8 cellular contexts compared by ENCODE assay signal in the genomic region with DNA sequence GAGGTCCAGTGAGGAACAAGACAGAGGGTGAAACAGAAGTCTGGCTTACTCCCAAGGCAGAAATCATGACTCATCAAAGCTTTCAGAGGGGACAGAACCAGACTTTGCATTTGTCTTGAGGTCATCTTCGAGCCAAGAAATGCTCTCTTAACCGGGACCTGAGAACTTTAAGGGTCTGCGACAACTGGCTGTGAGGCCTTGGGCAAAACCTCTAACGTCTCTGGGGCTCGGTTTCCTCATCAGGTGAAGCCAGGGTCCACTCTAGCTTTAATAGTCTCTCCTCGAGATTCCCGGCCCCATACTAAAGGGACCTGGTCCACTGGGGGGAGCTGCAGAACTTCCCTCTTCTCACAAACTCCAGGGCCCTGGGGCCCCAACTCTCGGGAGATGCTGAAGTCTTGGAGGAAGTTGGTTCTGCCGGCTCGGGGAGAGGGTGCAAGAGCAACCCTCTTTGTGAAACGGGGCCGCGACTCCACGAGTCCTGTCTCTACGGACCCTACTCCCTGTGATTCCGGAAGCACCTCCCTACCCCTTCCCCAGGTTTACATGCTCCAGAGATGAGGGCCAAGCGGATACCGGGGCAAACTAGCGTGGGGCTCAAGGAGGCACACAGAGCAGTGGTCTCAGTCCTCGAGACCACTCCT. TPM values are rescaled to one million over a fixed set of nuclear protein-coding genes. Genes with fewer than 3 reads are reported as not detected.
DNase-seq lines count a peak whose midpoint lies in the region; ATAC-seq, FAIRE-seq and TF ChIP-seq lines count a peak whose summit lies in the region.

No MANE protein-coding gene starts in this region.

- H3K27ac Mint-ChIP-seq in T-helper 2 cell treated with Interferon-gamma antibody and Interleukin-4, amounts not matched to agents 5 μg/mL and 100 μg/mL, for 36 hours = peak overlapping the region; percentile 89
- peak overlapping the region; percentile 99 for H3K27ac Mint-ChIP-seq in chondrocyte (ENCODE audit: unreplicated experiment)

- H3K9me3 Mint-ChIP-seq in T-helper 2 cell treated with Interferon-gamma antibody and Interleukin-4, amounts not matched to agents 5 μg/mL and 100 μg/mL, for 36 hours = no peaks in the 10 kb centered on the region
- H3K9me3 Mint-ChIP-seq in chondrocyte (ENCODE audit: low read depth) = no peaks in the 10 kb centered on the region

- peak overlapping the region; percentile 93 for H3K4me3 Mint-ChIP-seq in T-helper 2 cell treated with Interferon-gamma antibody and Interleukin-4, amounts not matched to agents 5 μg/mL and 100 μg/mL, for 36 hours
- peak overlapping the region; percentile 90 for H3K4me3 Mint-ChIP-seq in chondrocyte (ENCODE audit: unreplicated experiment)

- TF ChIP-seq EP300 in Ishikawa (IDR thresholded peaks at IDR 0.05; ENCODE audit: borderline replicate concordance) = no peak

- peaks cover 21% of the 10 kb centered on the region for H3K4me1 Mint-ChIP-seq in T-helper 2 cell treated with Interferon-gamma antibody and Interleukin-4, amounts not matched to agents 5 μg/mL and 100 μg/mL, for 36 hours (ENCODE audit: low read depth)
- peaks cover 69% of the 10 kb centered on the region for H3K4me1 Mint-ChIP-seq in chondrocyte (ENCODE audit: low read depth)

- peak overlapping the region; percentile 44 to 83 (median 80) for H3K4me3 ChIP-seq in keratinocyte (ENCODE audit: control insufficient read depth in 2 of 3, extremely low read depth in 1 of 3, insufficient read depth in 2 of 3, low read depth in 1 of 3, low read length in 3 of 3)
- H3K4me3 ChIP-seq in small intestine (ENCODE audit: low read depth in 1 of 2, low read length in 2 of 2) = peak overlapping the region; percentile 55 to 75

- H3K27me3 Mint-ChIP-seq in T-helper 2 cell treated with Interferon-gamma antibody and Interleukin-4, amounts not matched to agents 5 μg/mL and 100 μg/mL, for 36 hours (ENCODE audit: low read depth) = peaks cover 50% of the 10 kb centered on the region
- no peaks in the 10 kb centered on the region for H3K27me3 Mint-ChIP-seq in chondrocyte (ENCODE audit: low read depth)

- peak; percentile 79 for TF ChIP-seq CTCF in chondrocyte (IDR thresholded peaks at IDR 0.05)
- peak; percentile 35 to 54 (median 39) for TF ChIP-seq CTCF in keratinocyte (optimal IDR thresholded peaks at IDR 0.05 in 1 of 3, IDR thresholded peaks at IDR 0.05 in 1 of 3, conservative IDR thresholded peaks at IDR 0.05 in 1 of 3; ENCODE audit: extremely low read depth in 1 of 3, insufficient read depth in 2 of 3, low read length in 3 of 3)

- peak overlapping the region; percentile 95 for H2AFZ ChIP-seq in keratinocyte (ENCODE audit: control insufficient read depth, low read length)

- H3K9ac ChIP-seq in keratinocyte (ENCODE audit: control insufficient read depth, extremely low read depth, insufficient read depth, low read length) = peak overlapping the region; percentile 78

- peak overlapping the region; percentile 70 for H3K27ac ChIP-seq in keratinocyte (ENCODE audit: control insufficient read depth, insufficient read depth, low read length)
- peak overlapping the region; percentile 25 to 96 for H3K27ac ChIP-seq in small intestine (ENCODE audit: low read depth in 1 of 2, low read length in 1 of 2)

- FAIRE-seq in keratinocyte (lab: Jason Lieb, UNC) = peak; percentile 58
- FAIRE-seq in small intestine (lab: Jason Lieb, UNC) = no peak

- H3K36me3 ChIP-seq in keratinocyte (ENCODE audit: control insufficient read depth in 2 of 2, extremely low read depth in 1 of 2, insufficient read depth in 2 of 2, low read length in 2 of 2) = no peaks in the 10 kb centered on the region
- no peaks in the 10 kb centered on the region for H3K36me3 ChIP-seq in small intestine (ENCODE audit: control insufficient read depth in 2 of 2, insufficient read depth in 2 of 2, low read length in 2 of 2)

- dilution Hi-C loops in keratinocyte (cut with MboI; ENCODE audit: extremely low pct_ligation_motif_present, low sequenced_read_pairs) = no loop called here

- no peaks in the 10 kb centered on the region for H3K27me3 ChIP-seq in keratinocyte (ENCODE audit: control insufficient read depth, extremely low read depth, insufficient read depth, low read length)
- H3K27me3 ChIP-seq in small intestine (ENCODE audit: control insufficient read depth in 2 of 2, insufficient read depth in 2 of 2, low read length in 2 of 2) = peaks cover 2 to 5% of the 10 kb centered on the region in 2 donors

- H3K9me3 ChIP-seq in keratinocyte (ENCODE audit: control insufficient read depth, low read depth, low read length) (no peaks in the 10 kb centered on the region), small intestine (ENCODE audit: control insufficient read depth, low read depth) (no peaks in the 10 kb centered on the region)

- peak; percentile 39 for TF ChIP-seq RAD21 in Ishikawa (IDR thresholded peaks at IDR 0.05; ENCODE audit: low read depth)

- no peaks in the 10 kb centered on the region for H3K79me2 ChIP-seq in keratinocyte (ENCODE audit: control insufficient read depth, insufficient read depth, low read length)

- DNase-seq in DMS114 treated with DMSO at 0.1 percent for 48 hours (lab: John Stamatoyannopoulos, UW; ENCODE audit: unreplicated experiment) (peak; percentile 57), chondrocyte (ENCODE audit: low spot score) (no peak), keratinocyte (ENCODE audit: low read depth, low spot score) (no peak), small intestine (peak; percentile 71)
- DNase-seq in T-helper 2 cell treated with Interferon-gamma antibody and Interleukin-4, amounts not matched to agents 5 μg/mL and 100 μg/mL, for 36 hours (ENCODE audit: low spot score) = peak; percentile 30

- H3K4me1 ChIP-seq in keratinocyte (ENCODE audit: control insufficient read depth, extremely low read depth, insufficient read depth, low read length) = peaks cover 44% of the 10 kb centered on the region
- H3K4me1 ChIP-seq in small intestine (ENCODE audit: control insufficient read depth in 2 of 2, insufficient read depth in 1 of 2, low read depth in 1 of 2, low read length in 1 of 2) = no peaks in the 10 kb centered on the region

- H3K4me2 ChIP-seq in keratinocyte (ENCODE audit: control insufficient read depth, extremely low read depth, insufficient read depth, low read depth, low read length) = peak overlapping the region; percentile 97

- no peaks in the 10 kb centered on the region for H3K36me3 Mint-ChIP-seq in T-helper 2 cell treated with Interferon-gamma antibody and Interleukin-4, amounts not matched to agents 5 μg/mL and 100 μg/mL, for 36 hours (ENCODE audit: low read depth)
- H3K36me3 Mint-ChIP-seq in chondrocyte (ENCODE audit: low read depth) = no peaks in the 10 kb centered on the region

- H4K20me1 ChIP-seq in keratinocyte (ENCODE audit: control insufficient read depth, extremely low read depth, insufficient read depth, low read length) = no peaks in the 10 kb centered on the region

- WGBS in small intestine, 3 donors = 4 to 7% (median 6%) methylated on average over 20 of the region's 20 CpGs

- H3K9me1 ChIP-seq in keratinocyte (ENCODE audit: control insufficient read depth, extremely low read depth, insufficient read depth, low read length) = no peaks in the 10 kb centered on the region

- ATAC-seq in GM21360 (IDR thresholded peaks at IDR 0.05; ENCODE audit: unreplicated experiment) = peak; percentile 23
- no peak for ATAC-seq in GM18870 (IDR thresholded peaks at IDR 0.05; ENCODE audit: unreplicated experiment)

TF ChIP-seq in Ishikawa, 13 proteins besides CTCF, POLR2A, EP300 and RAD21:
- 0 out of 2 replicates have a peak, but pooled peaks have one; percentile 34 for TF ChIP-seq NFIC (IDR thresholded peaks at IDR 0.05)
- peak; percentile 25; the same call in 1 of the 2 replicates for TF ChIP-seq FOXM1 (IDR thresholded peaks at IDR 0.05; ENCODE audit: borderline replicate concordance, low read depth)
- no peak for TF ChIP-seq CREB1 (IDR thresholded peaks at IDR 0.05; ENCODE audit: low read depth)
- TF ChIP-seq TAF1 (IDR thresholded peaks at IDR 0.05; ENCODE audit: low read depth) = no peak

RNA-seq across cellular contexts. Expression of gene GLIS3, which starts 2.6 kb away (rescaled TPM):
- 21.2 to 28.4 TPM (median 27.9 TPM) in 3 replicates for total RNA-seq in chondrocyte
- polyA plus RNA-seq in keratinocyte (0.08 to 0.45 TPM (median 0.33 TPM) in 3 replicates), small intestine (1 to 10 TPM in 1 of 3 donors, under 1 TPM in 2; 0.27 to 1.7 (median 0.67) TPM)
- not detected for polyA plus RNA-seq in keratinocyte (2011; ENCODE audit: low read depth)
- polyA plus RNA-seq in keratinocyte (2011; cell fraction: cytosol; rRNA removed) = 0.21 and 0.44 TPM in 2 replicates
- polyA plus RNA-seq in keratinocyte (2011; cell fraction: nucleus; rRNA removed) = 0.55 and 1.2 TPM in 2 replicates
- polyA plus RNA-seq in keratinocyte (2012; ENCODE audit: low replicate concordance) = 0.06 and 0.58 TPM in 2 replicates
- 6.4 to 7.5 TPM (median 6.8 TPM) in 3 replicates for polyA minus RNA-seq in keratinocyte
- not detected for polyA minus RNA-seq in keratinocyte (2011; cell fraction: cytosol; rRNA and poly(A)+ RNA removed)
- 6.0 and 6.4 TPM in 2 replicates for polyA minus RNA-seq in keratinocyte (2011; cell fraction: nucleus; rRNA and poly(A)+ RNA removed)

Comparison
In these comparisons a context has a peak if more than half of its experiments do, and no peak if none do; other contexts are left out.
1. DNase-seq: peak in DMS114 treated with DMSO at 0.1 percent for 48 hours (single experiment), T-helper 2 cell treated with Interferon-gamma antibody and Interleukin-4, amounts not matched to agents 5 μg/mL and 100 μg/mL, for 36 hours (single experiment) and small intestine (single experiment); none in chondrocyte (single experiment) and keratinocyte (single experiment).